2 cellular contexts compared by ENCODE assay signal in genomic region chr3:99498544-99499234, GRCh38.
TF ChIP-seq lines count a peak whose summit lies in the region.

No MANE protein-coding gene starts in this region.

TF ChIP-seq in GM23338, 12 proteins besides CTCF, POLR2A, EP300 and RAD21 (continued from another document):
- no peak for TF ChIP-seq ZNF462 (CRISPR knock-in tag; IDR thresholded peaks at IDR 0.05)
- TF ChIP-seq ETS1 (IDR thresholded peaks at IDR 0.05) = no peak
- no peak for TF ChIP-seq CREB1 (CRISPR knock-in tag; IDR thresholded peaks at IDR 0.05; ENCODE audit: low read depth)
- no peak for TF ChIP-seq POLR2AphosphoS5 (IDR thresholded peaks at IDR 0.05; ENCODE audit: low read depth)
- no peak for TF ChIP-seq EZH2 (IDR thresholded peaks at IDR 0.05; ENCODE audit: low read depth, unreplicated experiment)
- no peak for TF ChIP-seq REST (IDR thresholded peaks at IDR 0.05; ENCODE audit: unreplicated experiment)
- no peak for TF ChIP-seq NANOG (IDR thresholded peaks at IDR 0.05; ENCODE audit: borderline replicate concordance)
- no peak for TF ChIP-seq ZNF114 (CRISPR knock-in tag; IDR thresholded peaks at IDR 0.05)
- TF ChIP-seq EZH2phosphoT487 (IDR thresholded peaks at IDR 0.05; ENCODE audit: unreplicated experiment) = no peak
- no peak for TF ChIP-seq STAT1 (IDR thresholded peaks at IDR 0.05; ENCODE audit: unreplicated experiment)

TF ChIP-seq in WTC11, 78 proteins besides CTCF, POLR2A, EP300 and RAD21 (continued from another document):
- TF ChIP-seq ERG (CRISPR knock-in tag; IDR thresholded peaks at IDR 0.05) (no peak), OVOL2 (CRISPR knock-in tag; IDR thresholded peaks at IDR 0.05; ENCODE audit: borderline replicate concordance) (no peak), MAX (CRISPR knock-in tag; IDR thresholded peaks at IDR 0.05) (no peak), ZNF138 (CRISPR knock-in tag; conservative IDR thresholded peaks at IDR 0.05) (no peak)
